In genomic region chr4:152957437-152958185, GRCh38 we compare ENCODE assay signal across 12 cellular contexts. TPM values are rescaled to one million over a fixed set of nuclear protein-coding genes. Genes with fewer than 3 reads are reported as not detected.
A peak's percentile ranks its signal among the peaks of the same experiment; 100 is the strongest.
DNase-seq lines count a peak whose midpoint lies in the region; ATAC-seq, FAIRE-seq and TF ChIP-seq lines count a peak whose summit lies in the region.
"Had no signal": no experiment of that assay in that cellular context is flagged by ENCODE, and none has a peak within 500 bp of the region (broad histone marks: within the 10 kb centered on the region; RNA-seq: fewer than 3 reads in every experiment).

No MANE protein-coding gene starts in this region.

- no peak for TF ChIP-seq EP300 in HepG2 (IDR thresholded peaks at IDR 0.05; ENCODE audit: low read depth in 2 of 2, low read length in 2 of 2)
- no peak for TF ChIP-seq EP300 in HepG2 (CRISPR knock-in tag; IDR thresholded peaks at IDR 0.05; ENCODE audit: borderline replicate concordance)

- H3K4me3 ChIP-seq in HepG2 (replicated peaks in 1 of 3; ENCODE audit: insufficient read depth in 1 of 3, low read depth in 2 of 3, low read length in 3 of 3) = peak overlapping the region in 1 of 3 experiments; percentile 36; a peak in 2 of 6 replicates
- no peak overlapping the region for H3K4me3 ChIP-seq in small intestine (ENCODE audit: low read depth in 1 of 2, low read length in 2 of 2)

- 1% methylated on average over 8 of the region's 11 CpGs for WGBS in HepG2 (ENCODE audit: low lambda C conversion rate)
- 18 to 37% (median 25%) methylated on average over 11 of the region's 11 CpGs for WGBS in small intestine, 3 donors

- H3K79me2 ChIP-seq in HepG2 (ENCODE audit: insufficient read depth, low read length) = no peaks in the 10 kb centered on the region

- POLR2A ChIA-PET in HepG2 (lab: Yijun Ruan, JAX) = no interaction called here

- peak; percentile 62 for FAIRE-seq in HepG2 (lab: Jason Lieb, UNC)
- no peak for FAIRE-seq in small intestine (lab: Jason Lieb, UNC)
- FAIRE-seq: urothelium cell line had no signal

- H3K4me2 ChIP-seq in HepG2 (ENCODE audit: low read depth, low read length) = peak overlapping the region; percentile 59

- peaks cover 35% of the 10 kb centered on the region for H3K4me1 ChIP-seq in HepG2 (ENCODE audit: insufficient read depth, low read length)
- peaks cover 6 to 9% of the 10 kb centered on the region in 2 donors for H3K4me1 ChIP-seq in small intestine (ENCODE audit: control insufficient read depth in 2 of 2, insufficient read depth in 1 of 2, low read depth in 1 of 2, low read length in 1 of 2)

- ATAC-seq in HepG2 = peak; percentile 94
- no peak for ATAC-seq in GM19467 (IDR thresholded peaks at IDR 0.05; ENCODE audit: unreplicated experiment)

- H3K9ac ChIP-seq in HepG2 (ENCODE audit: insufficient read depth, low read depth, low read length) = no peak overlapping the region

- DNase-seq in HuH-7 (ENCODE audit: low spot score) (peak; percentile 39), dermis blood vessel endothelial cell (peak; percentile 44), HepG2 (ENCODE audit: low spot score) (no peak), small intestine (peak; percentile 95), NCI-H1092 treated with DMSO at 0.1 percent for 48 hours (lab: John Stamatoyannopoulos, UW) (no peak), foreskin melanocyte (no peak), UCSD-AML1 (lab: John Stamatoyannopoulos, UW; ENCODE audit: unreplicated experiment) (no peak)
- DNase-seq: caudate nucleus, glutamatergic neuron, NCI-H524 had no signal

- H3K9me3 ChIP-seq in HepG2 (ENCODE audit: low read length) = no peaks in the 10 kb centered on the region
- H3K9me3 ChIP-seq in small intestine (ENCODE audit: control insufficient read depth, low read depth) = no peaks in the 10 kb centered on the region

- H4K20me1 ChIP-seq in HepG2 (ENCODE audit: insufficient read depth, low read length) = no peaks in the 10 kb centered on the region

- in situ Hi-C loops in HepG2 (cut with HindIII; ENCODE audit: extremely low pct_ligation_motif_present, low pct_unique_long_range_greater_than_20kb) = no loop called here

- no peak for TF ChIP-seq RAD21 in HepG2 (CRISPR knock-in tag; IDR thresholded peaks at IDR 0.05)

- H2AFZ ChIP-seq in HepG2 (ENCODE audit: low read length) = no peak overlapping the region

- H3K36me3 ChIP-seq in HepG2 (replicated peaks in 1 of 2; ENCODE audit: control insufficient read depth in 1 of 2, insufficient read depth in 2 of 2, low read length in 2 of 2) (no peaks in the 10 kb centered on the region), small intestine (ENCODE audit: control insufficient read depth in 2 of 2, insufficient read depth in 2 of 2, low read length in 2 of 2) (peaks cover 2 to 7% of the 10 kb centered on the region in 2 donors)

- TF ChIP-seq CTCF in HepG2 (CRISPR knock-in tag; IDR thresholded peaks at IDR 0.05) = no peak

- no TSS peak for BruUV-seq in HepG2 (replicated peaks; lab: Mats Ljungman, UMichigan)

- CTCF ChIA-PET in HepG2 (lab: Yijun Ruan, JAX; ENCODE audit: low intra/inter-chr PET ratio, low total read pairs) = no interaction called here

- no peak for TF ChIP-seq POLR2A in HepG2 (IDR thresholded peaks at IDR 0.05; ENCODE audit: insufficient read depth in 1 of 2, low read depth in 2 of 2, low read length in 2 of 2)

- H3K27me3 ChIP-seq in HepG2 (ENCODE audit: control insufficient read depth in 1 of 2, insufficient read depth in 2 of 2, low read length in 2 of 2) (no peaks in the 10 kb centered on the region), small intestine (ENCODE audit: control insufficient read depth in 2 of 2, insufficient read depth in 2 of 2, low read length in 2 of 2) (no peaks in the 10 kb centered on the region)

- H3K27ac ChIP-seq in HepG2 (ENCODE audit: extremely low read length, insufficient read depth, low read length) = no peak overlapping the region
- H3K27ac ChIP-seq in small intestine (ENCODE audit: low read depth in 1 of 2, low read length in 1 of 2) = peak overlapping the region; percentile 77 to 78

- intact Hi-C loops in HepG2 (cut with micrococcal nuclease; ENCODE audit: unreplicated experiment) = loop anchor here (10.0 kb wide), 2 partner anchors 127 to 183 kb away; partner anchors contain the start of genes ARFIP1 and TIGD4

TF ChIP-seq in HepG2, 621 proteins besides CTCF, POLR2A, EP300 and RAD21 (continues in another document):
- TF ChIP-seq CSRNP1 (CRISPR knock-in tag; IDR thresholded peaks at IDR 0.05) (no peak), ZBTB3 (CRISPR knock-in tag; IDR thresholded peaks at IDR 0.05; ENCODE audit: borderline replicate concordance, low read depth) (no peak), ZBED4 (CRISPR knock-in tag; IDR thresholded peaks at IDR 0.05; ENCODE audit: borderline replicate concordance) (0 out of 2 replicates have a peak, but pooled peaks have one; percentile 45), NR2F6 (IDR thresholded peaks at IDR 0.05) (0 out of 2 replicates have a peak, but pooled peaks have one; percentile 25), NR2F6 (CRISPR knock-in tag; IDR thresholded peaks at IDR 0.05) (no peak), MXD1 (CRISPR knock-in tag; IDR thresholded peaks at IDR 0.05) (no peak), RORA (CRISPR knock-in tag; IDR thresholded peaks at IDR 0.05) (no peak), JUNB (CRISPR knock-in tag; IDR thresholded peaks at IDR 0.05; ENCODE audit: borderline replicate concordance) (no peak)

RNA-seq across cellular contexts. Expression of gene FHDC1, which starts 21.5 kb away (rescaled TPM):
- 0.42 and 0.68 TPM in 2 replicates for total RNA-seq in dermis blood vessel endothelial cell
- 0.03 and 0.07 TPM in 2 replicates for total RNA-seq in HepG2 (2016; rRNA removed; fragmentation: Illumina TruSeq; extraction: Trizol)
- total RNA-seq in HepG2 (2016; cell fraction: cytosol; rRNA removed; fragmentation: Illumina TruSeq; extraction: Trizol; ENCODE audit: low read depth) = not detected in 2 replicates
- total RNA-seq in HepG2 (2016; cell fraction: insoluble cytoplasmic fraction; rRNA removed; fragmentation: Illumina TruSeq; extraction: Trizol) = 0.03 and 0.04 TPM in 2 replicates
- total RNA-seq in HepG2 (2016; cell fraction: membrane; rRNA removed; fragmentation: Illumina TruSeq; extraction: Trizol) = 0.03 and 0.06 TPM in 2 replicates
- 0.12 and 0.19 TPM in 2 replicates for total RNA-seq in HepG2 (2016; cell fraction: nucleus; rRNA removed; fragmentation: Illumina TruSeq; extraction: Trizol)
- polyA plus RNA-seq in HepG2 (2011; rRNA removed) = 0.15 and 0.21 TPM in 2 replicates
- polyA plus RNA-seq in HepG2 (2011; cell fraction: cytosol; rRNA removed) = 0.04 and 0.06 TPM in 2 replicates
- polyA plus RNA-seq in HepG2 (2011; cell fraction: nucleus; rRNA removed) = 0.63 and 1.1 TPM in 2 replicates
- polyA plus RNA-seq in HepG2 (2012) = 0.13 and 0.61 TPM in 2 replicates
- not detected in 2 replicates for polyA plus RNA-seq in HepG2 (2016; cell fraction: cytosol; fragmentation: Illumina TruSeq; extraction: Trizol; ENCODE audit: low read depth)
- polyA plus RNA-seq in HepG2 (2016; cell fraction: insoluble cytoplasmic fraction; fragmentation: Illumina TruSeq; extraction: Trizol; ENCODE audit: low read depth) = 0.04 TPM in 1 of 2 replicates, not detected in the other
- polyA plus RNA-seq in HepG2 (2016; cell fraction: membrane; fragmentation: Illumina TruSeq; extraction: Trizol; ENCODE audit: low read depth) = 0.02 TPM in 1 of 2 replicates, not detected in the other
- 0.45 TPM in 2 replicates for polyA plus RNA-seq in HepG2 (2016; cell fraction: nucleus; fragmentation: Illumina TruSeq; extraction: Trizol; ENCODE audit: insufficient read depth, low read depth)
- 0.16 and 0.23 TPM in 2 replicates for polyA minus RNA-seq in HepG2 (2011; rRNA and poly(A)+ RNA removed; ENCODE audit: low replicate concordance)
- not detected in 2 replicates for polyA minus RNA-seq in HepG2 (2011; cell fraction: cytosol; rRNA and poly(A)+ RNA removed)
- 0.13 and 0.25 TPM in 2 replicates for polyA minus RNA-seq in HepG2 (2011; cell fraction: nucleus; rRNA and poly(A)+ RNA removed)
- 10 to 100 TPM in 1 of 3 donors, 1 to 10 TPM in 2; 3.7 to 12.7 (median 9.7) TPM for polyA plus RNA-seq in small intestine

Comparison
In these comparisons a context has a peak if more than half of its experiments do, and no peak if none do; other contexts are left out.
1. DNase-seq: peak in HuH-7 (single experiment), dermis blood vessel endothelial cell (single experiment) and small intestine (single experiment); none in HepG2 (single experiment), NCI-H1092 treated with DMSO at 0.1 percent for 48 hours (single experiment), foreskin melanocyte (single experiment) and UCSD-AML1 (single experiment).